Comparison of ENCODE assay signal across 7 cellular contexts in the genomic region with DNA sequence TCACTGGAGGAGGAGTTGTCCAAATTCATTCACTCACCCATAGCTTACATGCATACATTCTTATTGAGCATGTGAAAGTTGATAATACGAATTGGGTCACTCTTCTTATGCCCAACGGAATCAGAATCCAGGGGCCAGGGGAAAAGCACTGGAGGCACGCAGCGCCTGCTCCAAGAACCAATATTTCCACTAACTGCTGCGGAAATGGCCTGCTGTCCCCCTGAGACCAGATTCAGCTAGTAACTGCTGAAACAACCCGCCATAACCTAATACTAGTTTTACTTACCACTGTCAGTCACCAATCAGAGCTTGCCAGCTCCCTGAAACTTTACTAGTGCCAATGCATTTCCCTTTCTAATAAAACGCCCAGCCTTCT. TPM values are rescaled to one million over a fixed set of nuclear protein-coding genes. Genes with fewer than 3 reads are reported as not detected.
A peak's percentile ranks its signal among the peaks of the same experiment; 100 is the strongest.
DNase-seq lines count a peak whose midpoint lies in the region; ATAC-seq and TF ChIP-seq lines count a peak whose summit lies in the region.

No MANE protein-coding gene starts in this region.

- no peaks in the 10 kb centered on the region for H3K27me3 Mint-ChIP-seq in activated naive CD8-positive, alpha-beta T cell treated with anti-CD3 and anti-CD28 coated beads, Interleukin-2, amount 50 U/mL, for 24 hours

- H3K36me3 ChIP-seq in IMR-90 (ENCODE audit: control insufficient read depth, insufficient read depth, low read length) (peaks cover 5% of the 10 kb centered on the region), kidney epithelial cell (ENCODE audit: control insufficient read depth, insufficient read depth, low read length) (peaks cover 1% of the 10 kb centered on the region), subcutaneous abdominal adipose tissue (ENCODE audit: control insufficient read depth in 5 of 5, insufficient read depth in 5 of 5, low read length in 5 of 5) (peaks cover 0 to 8% (median 0%) of the 10 kb centered on the region in 5 donors)

- H3K27me3 ChIP-seq in IMR-90 (ENCODE audit: control insufficient read depth, insufficient read depth, low read length) (no peaks in the 10 kb centered on the region), kidney epithelial cell (ENCODE audit: control insufficient read depth, insufficient read depth, low read length) (no peaks in the 10 kb centered on the region), subcutaneous abdominal adipose tissue (ENCODE audit: control insufficient read depth in 5 of 5, insufficient read depth in 4 of 5, low read length in 5 of 5) (peaks cover 0 to 8% (median 7%) of the 10 kb centered on the region in 5 donors)

- 60% methylated on average over 1 of the region's 7 CpGs; no CpG with 5 or more reads in 1 of the 2 experiments for WGBS in IMR-90 (ENCODE audit: extremely low coverage in 2 of 2, insufficient read length in 1 of 2), 2 experiments

- H3K9ac ChIP-seq in IMR-90 (ENCODE audit: low read depth, low read length), result peak overlapping the region; percentile 95
- peak overlapping the region in 4 of 5 donors; percentile 39 to 81 (median 74) for H3K9ac ChIP-seq in subcutaneous abdominal adipose tissue (ENCODE audit: low read length in 5 of 5)

- H3K79me1 ChIP-seq in IMR-90 (ENCODE audit: low read depth in 1 of 2, low read length in 2 of 2), result peaks cover 9 to 50% of the 10 kb centered on the region in 2 experiments; a peak in 3 of 4 replicates

- intact Hi-C loops in IMR-90 (cut with micrococcal nuclease), result loop anchor here (2.0 to 10.0 kb wide), 2 partner anchors 71 to 179 kb away; no protein-coding TSS in a partner anchor

- H3K4me3 ChIP-seq in IMR-90 (ENCODE audit: insufficient read depth, low read depth, low read length) (peak overlapping the region; percentile 65), kidney epithelial cell (ENCODE audit: low read depth, low read length) (peak overlapping the region; percentile 89), subcutaneous abdominal adipose tissue (ENCODE audit: low read depth in 1 of 5, low read length in 5 of 5) (peak overlapping the region; percentile 84 to 97 (median 90))

- H3K4ac ChIP-seq in IMR-90 (ENCODE audit: low read depth, low read length), result peak overlapping the region; percentile 99

- in situ Hi-C loops in IMR-90 (cut with MboI; ENCODE audit: low sequenced_read_pairs), result no loop called here

- peak overlapping the region; percentile 85; the same call in 1 of the 2 replicates for H3K27ac ChIP-seq in IMR-90 (ENCODE audit: insufficient read depth, low read length)
- H3K27ac ChIP-seq in subcutaneous abdominal adipose tissue (ENCODE audit: low read depth, low read length), result peak overlapping the region; percentile 86

- POLR2A ChIA-PET in IMR-90 (lab: Charles Lee; ENCODE audit: unreplicated experiment), result interaction anchor here (0.6 kb wide), 2 partner anchors 42 to 79 kb away, joined by 3 to 6 read pairs; no protein-coding TSS in a partner anchor

- peak overlapping the region; percentile 95 to 100 for H4K8ac ChIP-seq in IMR-90 (ENCODE audit: low read depth in 2 of 2, low read length in 2 of 2)

- peak overlapping the region; percentile 99; the same call in 1 of the 2 replicates for H3K23ac ChIP-seq in IMR-90 (ENCODE audit: low read depth, low read length)

- H3K14ac ChIP-seq in IMR-90 (replicated peaks; ENCODE audit: low read depth, low read length), result peak overlapping the region; percentile 100

- peak overlapping the region; percentile 77 for H2BK5ac ChIP-seq in IMR-90 (ENCODE audit: low read depth, low read length, poor library complexity, severe bottlenecking)

- peak overlapping the region; percentile 99 for H2AFZ ChIP-seq in IMR-90 (replicated peaks; ENCODE audit: low read length, poor library complexity)

- H2BK15ac ChIP-seq in IMR-90 (ENCODE audit: low read depth, low read length), result peak overlapping the region; percentile 95; the same call in 2 of the 3 replicates

- peak overlapping the region; percentile 96 for H2AK5ac ChIP-seq in IMR-90 (ENCODE audit: low read depth, low read length)

- no peak for TF ChIP-seq RAD21 in IMR-90 (IDR thresholded peaks at IDR 0.05; ENCODE audit: low read length)

- H3K4me2 ChIP-seq in IMR-90 (ENCODE audit: low read depth, low read length), result peak overlapping the region; percentile 94

- H3K4me1 Mint-ChIP-seq in activated naive CD8-positive, alpha-beta T cell treated with anti-CD3 and anti-CD28 coated beads, Interleukin-2, amount 50 U/mL, for 24 hours, result peaks cover 44% of the 10 kb centered on the region

- CTCF ChIA-PET in IMR-90 (lab: Yijun Ruan, JAX), result no interaction called here

- peak overlapping the region; percentile 94 for H3K4me3 Mint-ChIP-seq in activated naive CD8-positive, alpha-beta T cell treated with anti-CD3 and anti-CD28 coated beads, Interleukin-2, amount 50 U/mL, for 24 hours

- H3K9me1 ChIP-seq in IMR-90 (ENCODE audit: insufficient read depth, low read length), result peaks cover 34% of the 10 kb centered on the region

- H3K4me1 ChIP-seq in IMR-90 (ENCODE audit: control insufficient read depth, insufficient read depth, low read length) (peaks cover 23% of the 10 kb centered on the region), subcutaneous abdominal adipose tissue (ENCODE audit: control insufficient read depth in 5 of 5, insufficient read depth in 5 of 5, low read length in 5 of 5) (peaks cover 20 to 59% (median 50%) of the 10 kb centered on the region in 5 donors)

- H3K27ac Mint-ChIP-seq in activated naive CD8-positive, alpha-beta T cell treated with anti-CD3 and anti-CD28 coated beads, Interleukin-2, amount 50 U/mL, for 24 hours, result peak overlapping the region; percentile 90

- BruUV-seq in IMR-90 (replicated peaks; lab: Mats Ljungman, UMichigan), result no TSS peak

- DNase-seq in IMR-90 (no peak), kidney epithelial cell (ENCODE audit: low read depth) (no peak), NCI-H2029 treated with DMSO at 0.1 percent for 48 hours (lab: John Stamatoyannopoulos, UW) (no peak), NCI-H69 (lab: John Stamatoyannopoulos, UW) (no peak)
- no peak for DNase-seq in activated naive CD8-positive, alpha-beta T cell treated with anti-CD3 and anti-CD28 coated beads, Interleukin-2, amount 50 U/mL, for 24 hours
- DNase-seq in NK-92 treated with Interleukin-12 subunit alpha and Interleukin-12 subunit beta, amount 100 ng/mL, for 24 hours (lab: John Stamatoyannopoulos, UW), result no peak

- dilution Hi-C loops in IMR-90 (cut with HindIII; ENCODE audit: low sequenced_read_pairs, unreplicated experiment), result no loop called here

- H3K9me3 Mint-ChIP-seq in activated naive CD8-positive, alpha-beta T cell treated with anti-CD3 and anti-CD28 coated beads, Interleukin-2, amount 50 U/mL, for 24 hours, result no peaks in the 10 kb centered on the region

- peak overlapping the region; percentile 78; the same call in 1 of the 2 replicates for H3K18ac ChIP-seq in IMR-90 (ENCODE audit: low read depth, low read length)

- H3K9me3 ChIP-seq in IMR-90 (ENCODE audit: control insufficient read depth, insufficient read depth, low read length), result no peaks in the 10 kb centered on the region
- H3K9me3 ChIP-seq in subcutaneous abdominal adipose tissue (ENCODE audit: control insufficient read depth in 5 of 5, low read length in 5 of 5), result no peaks in the 10 kb centered on the region

- H4K20me1 ChIP-seq in IMR-90 (ENCODE audit: insufficient read depth, low read length), result peaks cover 39% of the 10 kb centered on the region

- H3K36me3 Mint-ChIP-seq in activated naive CD8-positive, alpha-beta T cell treated with anti-CD3 and anti-CD28 coated beads, Interleukin-2, amount 50 U/mL, for 24 hours (ENCODE audit: low read depth), result peaks cover 15% of the 10 kb centered on the region

- TF ChIP-seq POLR2A in IMR-90 (IDR thresholded peaks at IDR 0.05; ENCODE audit: low read depth, low read length), result no peak

- H4K5ac ChIP-seq in IMR-90 (ENCODE audit: low read depth, low read length), result peak overlapping the region; percentile 94

- no peak for ATAC-seq in IMR-90 (ENCODE audit: low read depth)
- ATAC-seq in activated naive CD8-positive, alpha-beta T cell treated with anti-CD3 and anti-CD28 coated beads, Interleukin-2, amount 50 U/mL, for 24 hours, result no peak

- H2BK20ac ChIP-seq in IMR-90 (ENCODE audit: low read depth, low read length), result peak overlapping the region; percentile 78; the same call in 1 of the 2 replicates

- peak overlapping the region; percentile 94 for H2AK9ac ChIP-seq in IMR-90 (replicated peaks; ENCODE audit: low read depth, low read length, poor library complexity)

- peak overlapping the region; percentile 95 for H2BK120ac ChIP-seq in IMR-90 (ENCODE audit: low read depth, low read length)

- peak overlapping the region; percentile 96 for H4K91ac ChIP-seq in IMR-90 (ENCODE audit: insufficient read depth, low read depth, low read length)

- peak overlapping the region; percentile 93 for H3K56ac ChIP-seq in IMR-90 (ENCODE audit: extremely low read depth, insufficient read depth, low read length)

- TF ChIP-seq CTCF in IMR-90 (conservative IDR thresholded peaks at IDR 0.05; ENCODE audit: low read depth, low read length) (no peak), kidney epithelial cell (IDR thresholded peaks at IDR 0.05; ENCODE audit: insufficient read depth, low read length, poor library complexity, severe bottlenecking) (no peak)

TF ChIP-seq in IMR-90, 13 proteins besides CTCF, POLR2A, EP300 and RAD21 (continues in another document):
- TF ChIP-seq, protein P1, sequence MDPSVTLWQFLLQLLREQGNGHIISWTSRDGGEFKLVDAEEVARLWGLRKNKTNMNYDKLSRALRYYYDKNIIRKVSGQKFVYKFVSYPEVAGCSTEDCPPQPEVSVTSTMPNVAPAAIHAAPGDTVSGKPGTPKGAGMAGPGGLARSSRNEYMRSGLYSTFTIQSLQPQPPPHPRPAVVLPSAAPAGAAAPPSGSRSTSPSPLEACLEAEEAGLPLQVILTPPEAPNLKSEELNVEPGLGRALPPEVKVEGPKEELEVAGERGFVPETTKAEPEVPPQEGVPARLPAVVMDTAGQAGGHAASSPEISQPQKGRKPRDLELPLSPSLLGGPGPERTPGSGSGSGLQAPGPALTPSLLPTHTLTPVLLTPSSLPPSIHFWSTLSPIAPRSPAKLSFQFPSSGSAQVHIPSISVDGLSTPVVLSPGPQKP (IDR thresholded peaks at IDR 0.05; ENCODE audit: borderline replicate concordance, low read depth, low read length), result no peak
- TF ChIP-seq NFE2L2 (IDR thresholded peaks at IDR 0.05; ENCODE audit: low read depth, low read length) (no peak), SMC3 (IDR thresholded peaks at IDR 0.05; ENCODE audit: low read depth, low read length) (no peak), FOS (IDR thresholded peaks at IDR 0.05; ENCODE audit: low read depth, low read length) (no peak)

RNA-seq across cellular contexts. Expression of gene FKBP1A, which starts 0.6 kb away (rescaled TPM):
- total RNA-seq in IMR-90 (2012; rRNA removed) (91.9 and 120 TPM in 2 replicates), kidney epithelial cell (144 and 155 TPM in 2 replicates)
- 513 and 528 TPM in 2 replicates for polyA plus RNA-seq in IMR-90 (2012; rRNA removed)
- polyA plus RNA-seq in IMR-90 (2012; cell fraction: cytosol; rRNA removed), result 250 and 846 TPM in 2 replicates
- polyA plus RNA-seq in IMR-90 (2012; cell fraction: nucleus; rRNA removed; ENCODE audit: low replicate concordance), result 45.1 and 159 TPM in 2 replicates
